ENCODE assay signal across 20 cellular contexts in genomic region chr2:1726558-1726957, GRCh38.
"Had no signal": no experiment of that assay in that cellular context is flagged by ENCODE, and none has a peak within 500 bp of the region (broad histone marks: within the 10 kb centered on the region; RNA-seq: fewer than 3 reads in every experiment).

No MANE protein-coding gene starts in this region.

- H3K4me3 Mint-ChIP-seq: activated naive CD8-positive, alpha-beta T cell treated with anti-CD3 and anti-CD28 coated beads for 36 hours; activated T-cell treated with anti-CD3 and anti-CD28 coated beads, Interleukin-2, amount 50 U/mL, for 4 hours; natural killer cell treated with Interleukin-12 subunit alpha and Interleukin-12 subunit beta and Interleukin-15 and Interleukin-18, amount 100 ng/mL, for 72 hours; stimulated activated naive CD8-positive, alpha-beta T cell treated with anti-CD3 and anti-CD28 coated beads, Interleukin-15, Interleukin-2, amounts not matched to agents 100 ng/mL and 50 ng/mL, for 24 hours had no signal

- H3K4me3 ChIP-seq: psoas muscle, SK-N-MC, testis had no signal

- ATAC-seq: activated CD4-positive, CD25-positive, alpha-beta regulatory T cell treated with anti-CD3 and anti-CD28 coated beads, Interleukin-2, amount 50 U/mL, for 24 hours; activated T-cell treated with anti-CD3 and anti-CD28 coated beads, Interleukin-2, amount 50 U/mL, for 4 hours; left cardiac atrium; psoas muscle; sciatic nerve had no signal

- H3K36me3 Mint-ChIP-seq: activated naive CD8-positive, alpha-beta T cell treated with anti-CD3 and anti-CD28 coated beads for 36 hours; natural killer cell treated with Interleukin-12 subunit alpha and Interleukin-12 subunit beta and Interleukin-15 and Interleukin-18, amount 100 ng/mL, for 72 hours had no signal

- H3K9me3 Mint-ChIP-seq: activated naive CD8-positive, alpha-beta T cell treated with anti-CD3 and anti-CD28 coated beads for 36 hours; activated T-cell treated with anti-CD3 and anti-CD28 coated beads, Interleukin-2, amount 50 U/mL, for 4 hours; natural killer cell treated with Interleukin-12 subunit alpha and Interleukin-12 subunit beta and Interleukin-15 and Interleukin-18, amount 100 ng/mL, for 72 hours; stimulated activated naive CD8-positive, alpha-beta T cell treated with anti-CD3 and anti-CD28 coated beads, Interleukin-15, Interleukin-2, amounts not matched to agents 100 ng/mL and 50 ng/mL, for 24 hours had no signal

- H3K27ac ChIP-seq: epithelial cell of prostate, psoas muscle, SK-N-MC, testis had no signal

- H3K4me1 Mint-ChIP-seq: activated naive CD8-positive, alpha-beta T cell treated with anti-CD3 and anti-CD28 coated beads for 36 hours had no signal

- DNase-seq: activated CD4-positive, alpha-beta T cell treated with anti-CD3 and anti-CD28 coated beads, Interleukin-2, amount 50 U/mL, for 4 hours; activated gamma-delta T cell; activated naive CD8-positive, alpha-beta T cell treated with anti-CD3 and anti-CD28 coated beads for 36 hours; activated T-cell treated with anti-CD3 and anti-CD28 coated beads, Interleukin-2, amount 50 U/mL, for 4 hours; anterior cingulate cortex; cortex of kidney; effector memory CD4-positive, alpha-beta T cell; hypothalamus; mammary epithelial cell; stimulated activated CD4-positive, alpha-beta T cell treated with anti-CD3 and anti-CD28 coated beads, Interleukin-4, amount 100 ng/mL, for 24 hours; T-helper 1 cell; testis had no signal

- H3K27ac Mint-ChIP-seq: activated naive CD8-positive, alpha-beta T cell treated with anti-CD3 and anti-CD28 coated beads for 36 hours; natural killer cell treated with Interleukin-12 subunit alpha and Interleukin-12 subunit beta and Interleukin-15 and Interleukin-18, amount 100 ng/mL, for 72 hours; stimulated activated naive CD8-positive, alpha-beta T cell treated with anti-CD3 and anti-CD28 coated beads, Interleukin-15, Interleukin-2, amounts not matched to agents 100 ng/mL and 50 ng/mL, for 24 hours had no signal

- H3K27me3 Mint-ChIP-seq: activated naive CD8-positive, alpha-beta T cell treated with anti-CD3 and anti-CD28 coated beads for 36 hours; natural killer cell treated with Interleukin-12 subunit alpha and Interleukin-12 subunit beta and Interleukin-15 and Interleukin-18, amount 100 ng/mL, for 72 hours; stimulated activated naive CD8-positive, alpha-beta T cell treated with anti-CD3 and anti-CD28 coated beads, Interleukin-15, Interleukin-2, amounts not matched to agents 100 ng/mL and 50 ng/mL, for 24 hours had no signal

- H3K9me3 ChIP-seq: psoas muscle, testis had no signal

- H3K27me3 ChIP-seq: testis had no signal
